ENCODE assay signal across 7 cellular contexts in the genomic region with DNA sequence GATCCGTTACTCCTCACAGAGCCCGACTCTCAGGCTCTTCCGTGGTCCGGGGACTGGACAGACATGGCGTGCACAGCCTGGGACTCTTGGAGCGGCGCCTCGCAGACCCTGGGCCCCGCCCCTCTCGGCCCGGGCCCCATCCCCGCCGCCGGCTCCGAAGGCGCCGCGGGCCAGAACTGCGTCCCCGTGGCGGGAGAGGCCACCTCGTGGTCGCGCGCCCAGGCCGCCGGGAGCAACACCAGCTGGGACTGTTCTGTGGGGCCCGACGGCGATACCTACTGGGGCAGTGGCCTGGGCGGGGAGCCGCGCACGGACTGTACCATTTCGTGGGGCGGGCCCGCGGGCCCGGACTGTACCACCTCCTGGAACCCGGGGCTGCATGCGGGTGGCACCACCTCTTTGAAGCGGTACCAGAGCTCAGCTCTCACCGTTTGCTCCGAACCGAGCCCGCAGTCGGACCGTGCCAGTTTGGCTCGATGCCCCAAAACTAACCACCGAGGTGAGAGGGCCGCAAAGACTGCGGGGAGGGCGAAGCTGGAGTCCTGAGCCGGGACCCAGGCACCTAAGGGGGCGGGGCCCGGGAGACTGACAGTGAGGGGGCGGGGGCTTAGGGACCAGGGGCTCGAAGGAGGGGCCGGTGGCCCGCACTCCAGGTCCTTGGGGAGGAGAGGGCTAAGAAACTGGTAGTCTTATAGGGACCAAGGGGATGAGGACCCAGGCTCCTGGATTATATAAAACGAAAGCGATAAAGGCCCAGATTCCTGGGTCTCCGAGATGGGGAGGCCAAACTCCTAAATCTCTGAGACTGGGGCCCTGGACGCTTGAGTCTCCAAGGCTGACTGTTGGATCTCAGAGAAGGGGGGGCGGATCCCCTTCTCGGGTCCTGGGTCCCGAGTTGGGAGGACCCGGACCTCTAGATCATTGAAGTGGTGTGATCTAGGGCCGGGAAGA. TPM values are rescaled to one million over a fixed set of nuclear protein-coding genes. Genes with fewer than 3 reads are reported as not detected.
DNase-seq lines count a peak whose midpoint lies in the region; ATAC-seq and TF ChIP-seq lines count a peak whose summit lies in the region.

No MANE protein-coding gene starts in this region.

- no peaks in the 10 kb centered on the region for H3K9me3 Mint-ChIP-seq in activated CD4-positive, alpha-beta T cell treated with anti-CD3 and anti-CD28 coated beads for 36 hours (ENCODE audit: low read depth)

- H3K4me1 Mint-ChIP-seq in activated CD4-positive, alpha-beta T cell treated with anti-CD3 and anti-CD28 coated beads for 36 hours = peaks cover 35% of the 10 kb centered on the region

- POLR2A ChIA-PET in activated CD4-positive, alpha-beta T cell treated with anti-CD3 and anti-CD28 coated beads for 36 hours (lab: Charles Lee) = interaction anchor here (0.7 to 1.7 kb wide), 3 partner anchors 9 to 70 kb away, joined by 4 to 7 read pairs (median 4); no protein-coding TSS in a partner anchor

- H3K4me3 ChIP-seq in choroid plexus epithelial cell (ENCODE audit: low read depth, low read length) = peak overlapping the region; percentile 68

- no peak for TF ChIP-seq CTCF in choroid plexus epithelial cell (conservative IDR thresholded peaks at IDR 0.05; ENCODE audit: low read depth, low read length)

- intact Hi-C loops in activated CD4-positive, alpha-beta T cell treated with anti-CD3 and anti-CD28 coated beads for 36 hours (cut with DNase I, micrococcal nuclease) = loop anchor here (1.0 to 10.0 kb wide), 16 partner anchors 15 to 497 kb away; partner anchors contain the start of genes THAP8 (in 2 of the 2), TMEM147 (in 2 of the 2), WDR62 (in 2 of the 2) and ALKBH6 (in 1 of the 2)

- CTCF ChIA-PET in activated CD4-positive, alpha-beta T cell treated with anti-CD3 and anti-CD28 coated beads for 36 hours (lab: Charles Lee) = interaction anchor here (1.0 to 1.4 kb wide), 3 partner anchors 51 to 95 kb away, joined by 3 to 5 read pairs (median 3); no protein-coding TSS in a partner anchor

- H3K27me3 Mint-ChIP-seq in activated CD4-positive, alpha-beta T cell treated with anti-CD3 and anti-CD28 coated beads for 36 hours = no peaks in the 10 kb centered on the region

- H3K36me3 Mint-ChIP-seq in activated CD4-positive, alpha-beta T cell treated with anti-CD3 and anti-CD28 coated beads for 36 hours (ENCODE audit: low read depth) = no peaks in the 10 kb centered on the region

- DNase-seq in NCI-H345 treated with DMSO at 0.1 percent for 48 hours (lab: John Stamatoyannopoulos, UW; ENCODE audit: unreplicated experiment) (peak; percentile 97), choroid plexus epithelial cell (ENCODE audit: low read depth) (peak; percentile 82), left kidney (ENCODE audit: low read depth, low spot score) (peak; percentile 94)
- DNase-seq in activated CD4-positive, alpha-beta T cell treated with anti-CD3 and anti-CD28 coated beads for 36 hours = peak; percentile 89
- peak; percentile 64 for DNase-seq in stimulated activated CD4-positive, alpha-beta T cell treated with anti-CD3 and anti-CD28 coated beads, Interleukin-2, amount 100 ng/mL, for 4 hours (ENCODE audit: low read depth)

- peak overlapping the region; percentile 77 for H3K4me3 Mint-ChIP-seq in activated CD4-positive, alpha-beta T cell treated with anti-CD3 and anti-CD28 coated beads for 36 hours

- H3K27ac Mint-ChIP-seq in activated CD4-positive, alpha-beta T cell treated with anti-CD3 and anti-CD28 coated beads for 36 hours = peak overlapping the region; percentile 83

- ATAC-seq in GM18502 (IDR thresholded peaks at IDR 0.05; ENCODE audit: poor library complexity, unreplicated experiment) (peak; percentile 41), HG03064 (IDR thresholded peaks at IDR 0.05; ENCODE audit: low read depth, unreplicated experiment) (peak; percentile 38)
- ATAC-seq in activated CD4-positive, alpha-beta T cell treated with anti-CD3 and anti-CD28 coated beads for 36 hours = peak; percentile 30

RNA-seq across cellular contexts. Expression of gene ETV2, which starts 2.0 kb away (rescaled TPM):
- 1 to 10 TPM in 1 of 2 experiments, under 1 TPM in 1; 0.37 to 1.1 TPM for total RNA-seq in activated CD4-positive, alpha-beta T cell treated with anti-CD3 and anti-CD28 coated beads for 36 hours

RNA-seq across cellular contexts. Expression of gene COX6B1, which starts 4.6 kb away (rescaled TPM):
- total RNA-seq in activated CD4-positive, alpha-beta T cell treated with anti-CD3 and anti-CD28 coated beads for 36 hours = 100 to 1,000 TPM; 385 to 437 TPM

RNA-seq across cellular contexts. Expression of gene RBM42, which starts 14.7 kb away (rescaled TPM):
- 10 to 100 TPM; 87.5 to 94.4 TPM for total RNA-seq in activated CD4-positive, alpha-beta T cell treated with anti-CD3 and anti-CD28 coated beads for 36 hours

RNA-seq across cellular contexts. Expression of gene UPK1A, which starts 22.8 kb away (rescaled TPM):
- 1 to 10 TPM; 1.2 to 1.8 TPM for total RNA-seq in activated CD4-positive, alpha-beta T cell treated with anti-CD3 and anti-CD28 coated beads for 36 hours

RNA-seq across cellular contexts. Expression of gene HAUS5, which starts 31.0 kb away (rescaled TPM):
- total RNA-seq in activated CD4-positive, alpha-beta T cell treated with anti-CD3 and anti-CD28 coated beads for 36 hours = 10 to 100 TPM; 39.7 to 41.0 TPM

Comparison
In these comparisons a context has a peak if more than half of its experiments do, and no peak if none do; other contexts are left out.
1. Peak in every context shown above with its lines: DNase-seq, ATAC-seq and H3K4me3 ChIP-seq.